ENCODE assay signal across 9 cellular contexts in the genomic region with DNA sequence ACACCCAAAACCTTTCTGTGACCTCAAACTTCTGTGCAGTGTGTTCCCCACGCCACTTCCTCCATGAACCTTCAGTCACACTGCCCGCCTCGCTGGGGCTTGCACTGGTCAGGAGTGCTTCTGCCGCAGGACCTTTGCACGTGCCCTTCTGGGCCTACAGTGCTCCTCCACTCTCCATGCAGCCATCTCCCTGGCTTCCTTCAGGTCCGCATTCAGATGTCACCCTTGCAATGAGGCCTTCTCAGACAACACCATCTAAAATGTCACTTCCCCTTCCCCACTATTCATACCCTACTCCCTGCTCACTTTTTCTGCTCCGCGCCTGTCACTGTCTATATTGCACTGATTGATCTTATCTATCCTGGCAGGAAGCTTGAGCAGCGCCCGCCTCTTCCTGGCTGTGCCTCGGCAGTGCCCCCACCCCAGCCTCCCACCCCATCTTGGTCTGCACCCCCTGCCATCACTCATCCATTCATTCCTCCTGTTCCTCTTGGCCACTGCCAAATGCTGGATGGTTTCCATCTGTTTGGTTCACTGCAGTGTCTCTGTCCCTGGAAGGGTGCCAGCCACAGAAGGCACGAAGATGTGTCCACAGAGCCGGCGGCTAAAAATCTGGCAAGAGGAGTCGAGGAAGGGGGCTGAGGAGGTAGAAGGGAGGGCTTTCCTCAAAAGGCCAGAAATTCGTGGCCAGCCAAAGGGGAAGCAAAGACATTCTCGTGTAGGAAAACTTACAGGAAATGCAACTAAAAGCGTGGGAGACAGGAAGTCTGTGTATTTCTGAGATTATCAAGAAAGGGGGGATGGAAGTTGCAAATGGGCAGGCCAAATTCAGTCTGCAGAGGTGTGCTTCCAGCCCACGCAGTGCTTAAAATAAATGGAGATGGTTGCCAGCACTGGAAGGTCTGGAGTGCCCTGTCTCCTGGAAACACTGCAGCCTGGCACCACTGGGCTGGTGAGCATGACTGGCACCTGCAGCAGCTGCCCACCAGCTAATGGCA. TPM values are rescaled to one million over a fixed set of nuclear protein-coding genes. Genes with fewer than 3 reads are reported as not detected.
DNase-seq lines count a peak whose midpoint lies in the region; ATAC-seq, FAIRE-seq and TF ChIP-seq lines count a peak whose summit lies in the region.
"Had no signal": no experiment of that assay in that cellular context is flagged by ENCODE, and none has a peak within 500 bp of the region (broad histone marks: within the 10 kb centered on the region; RNA-seq: fewer than 3 reads in every experiment).

No MANE protein-coding gene starts in this region.

- TF ChIP-seq POLR2A in GM12891 (IDR thresholded peaks at IDR 0.05; ENCODE audit: low read depth, low read length) (no peak), breast epithelium (IDR thresholded peaks at IDR 0.05) (no peak)

- peaks cover 28% of the 10 kb centered on the region for H3K4me1 ChIP-seq in SJCRH30
- H3K4me1 ChIP-seq in breast epithelium: peaks cover 3 to 33% of the 10 kb centered on the region in 2 donors
- no peaks in the 10 kb centered on the region for H3K4me1 ChIP-seq in MM.1S (ENCODE audit: low read length)

- no peak overlapping the region for H3K4me2 ChIP-seq in MM.1S (ENCODE audit: low read depth, low read length)

- H3K36me3 ChIP-seq in SJCRH30 (no peaks in the 10 kb centered on the region), breast epithelium (no peaks in the 10 kb centered on the region), MM.1S (replicated peaks; ENCODE audit: insufficient read depth, low read length) (no peaks in the 10 kb centered on the region)

- H2AFZ ChIP-seq in MM.1S (ENCODE audit: low read length): no peak overlapping the region

- H3K4me3 ChIP-seq in SJCRH30 (no peak overlapping the region), breast epithelium (peak overlapping the region in 1 of 3 donors; percentile 33), MM.1S (ENCODE audit: low read length) (no peak overlapping the region)

- H3K9ac ChIP-seq in MM.1S (ENCODE audit: low read length): no peak overlapping the region

- H3F3A ChIP-seq in MM.1S (ENCODE audit: insufficient read depth, low read length): no peaks in the 10 kb centered on the region

- FAIRE-seq in GM12891 (lab: Jason Lieb, UNC): peak; percentile 70

- no peaks in the 10 kb centered on the region for H3K9me3 ChIP-seq in SJCRH30 (replicated peaks)
- H3K9me3 ChIP-seq in breast epithelium: no peaks in the 10 kb centered on the region
- H3K9me3 ChIP-seq in MM.1S (replicated peaks; ENCODE audit: insufficient read depth, low read length): no peaks in the 10 kb centered on the region

- H3K27ac ChIP-seq in SJCRH30 (peak overlapping the region; percentile 15; the same call in 1 of the 2 replicates), breast epithelium (peak overlapping the region; percentile 77 to 84), temporal lobe (ENCODE audit: low read depth, low read length) (peak overlapping the region; percentile 99), MM.1S (ENCODE audit: low read length) (no peak overlapping the region)

- H3K9me2 ChIP-seq in MM.1S (replicated peaks; ENCODE audit: insufficient read depth, low read length): no peaks in the 10 kb centered on the region

- TF ChIP-seq CTCF in breast epithelium (IDR thresholded peaks at IDR 0.05) (no peak), MM.1S (IDR thresholded peaks at IDR 0.05; ENCODE audit: low read length) (no peak)

- DNase-seq in GM12891 (ENCODE audit: insufficient read length, low spot score): no peak
- DNase-seq in SJCRH30: peak; percentile 65 to 71
- DNase-seq in breast epithelium (ENCODE audit: low spot score in 2 of 2): peak; percentile 67 to 78
- DNase-seq in lung microvascular endothelial cell (ENCODE audit: low read depth in 2 of 2): peak; percentile 85 to 87
- no peak for DNase-seq in MM.1S
- DNase-seq: naive B cell had no signal

- no peaks in the 10 kb centered on the region for H4K20me1 ChIP-seq in MM.1S (ENCODE audit: insufficient read depth, low read length)

- ATAC-seq in HG03095 (IDR thresholded peaks at IDR 0.05; ENCODE audit: unreplicated experiment): no peak
- ATAC-seq in HG03196 (IDR thresholded peaks at IDR 0.05; ENCODE audit: unreplicated experiment): no peak

- H3K27me3 ChIP-seq in SJCRH30: no peaks in the 10 kb centered on the region
- no peaks in the 10 kb centered on the region for H3K27me3 ChIP-seq in breast epithelium
- no peaks in the 10 kb centered on the region for H3K27me3 ChIP-seq in MM.1S (replicated peaks; ENCODE audit: insufficient read depth, low read length)

- intact Hi-C loops in breast epithelium (cut with DNase I; ENCODE audit: low total_unique reads): no loop called here

- H3K79me2 ChIP-seq in MM.1S (ENCODE audit: low read length): peaks cover 23% of the 10 kb centered on the region

TF ChIP-seq in GM12891, 5 proteins besides CTCF, POLR2A, EP300 and RAD21:
- peak; percentile 41; the same call in 1 of the 2 replicates for TF ChIP-seq SPI1 (IDR thresholded peaks at IDR 0.05; ENCODE audit: low read depth, low read length)
- TF ChIP-seq PAX5 (IDR thresholded peaks at IDR 0.05; ENCODE audit: insufficient read depth, low read length, severe bottlenecking): no peak
TF ChIP-seq in GM12891: peak in this region for 1.

RNA-seq across cellular contexts. Expression of gene SYNJ2, which starts 27.5 kb away (rescaled TPM):
- polyA plus RNA-seq in GM12891 (2012; ENCODE audit: low read depth, missing spikeins): 0.65 TPM
- 32.5 and 33.4 TPM in 2 replicates for total RNA-seq in SJCRH30 (2014; rRNA removed; shearing (Covaris generic))
- total RNA-seq in breast epithelium (10 to 100 TPM in 2 of 3 donors, 1 to 10 TPM in 1; 3.0 to 20.2 (median 15.7) TPM), lung microvascular endothelial cell (12.1 and 22.0 TPM in 2 replicates), temporal lobe (6.6 TPM)

Comparison
In these comparisons a context has a peak if more than half of its experiments do, and no peak if none do; other contexts are left out.
1. DNase-seq: peak in SJCRH30 (2 of 2), breast epithelium (2 of 2) and lung microvascular endothelial cell (2 of 2); none in GM12891 (single experiment) and MM.1S (single experiment).